In genomic region chr20:51767867-51768758, GRCh38 we compare ENCODE assay signal across 8 cellular contexts. TPM values are rescaled to one million over a fixed set of nuclear protein-coding genes. Genes with fewer than 3 reads are reported as not detected.
DNase-seq lines count a peak whose midpoint lies in the region; ATAC-seq, FAIRE-seq and TF ChIP-seq lines count a peak whose summit lies in the region.

A gene with protein sequence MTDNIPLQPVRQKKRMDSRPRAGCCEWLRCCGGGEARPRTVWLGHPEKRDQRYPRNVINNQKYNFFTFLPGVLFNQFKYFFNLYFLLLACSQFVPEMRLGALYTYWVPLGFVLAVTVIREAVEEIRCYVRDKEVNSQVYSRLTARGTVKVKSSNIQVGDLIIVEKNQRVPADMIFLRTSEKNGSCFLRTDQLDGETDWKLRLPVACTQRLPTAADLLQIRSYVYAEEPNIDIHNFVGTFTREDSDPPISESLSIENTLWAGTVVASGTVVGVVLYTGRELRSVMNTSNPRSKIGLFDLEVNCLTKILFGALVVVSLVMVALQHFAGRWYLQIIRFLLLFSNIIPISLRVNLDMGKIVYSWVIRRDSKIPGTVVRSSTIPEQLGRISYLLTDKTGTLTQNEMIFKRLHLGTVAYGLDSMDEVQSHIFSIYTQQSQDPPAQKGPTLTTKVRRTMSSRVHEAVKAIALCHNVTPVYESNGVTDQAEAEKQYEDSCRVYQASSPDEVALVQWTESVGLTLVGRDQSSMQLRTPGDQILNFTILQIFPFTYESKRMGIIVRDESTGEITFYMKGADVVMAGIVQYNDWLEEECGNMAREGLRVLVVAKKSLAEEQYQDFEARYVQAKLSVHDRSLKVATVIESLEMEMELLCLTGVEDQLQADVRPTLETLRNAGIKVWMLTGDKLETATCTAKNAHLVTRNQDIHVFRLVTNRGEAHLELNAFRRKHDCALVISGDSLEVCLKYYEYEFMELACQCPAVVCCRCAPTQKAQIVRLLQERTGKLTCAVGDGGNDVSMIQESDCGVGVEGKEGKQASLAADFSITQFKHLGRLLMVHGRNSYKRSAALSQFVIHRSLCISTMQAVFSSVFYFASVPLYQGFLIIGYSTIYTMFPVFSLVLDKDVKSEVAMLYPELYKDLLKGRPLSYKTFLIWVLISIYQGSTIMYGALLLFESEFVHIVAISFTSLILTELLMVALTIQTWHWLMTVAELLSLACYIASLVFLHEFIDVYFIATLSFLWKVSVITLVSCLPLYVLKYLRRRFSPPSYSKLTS (minus strand): TSS chr20:51768390. CDS start chr20:51768369, 21 bp downstream.

- H3K14ac ChIP-seq in trophoblast cell (ENCODE audit: low read length): peak within 1 kb of the TSS; percentile 21

- H3K23ac ChIP-seq in trophoblast cell (ENCODE audit: low read length): peak within 1 kb of the TSS; percentile 19

- peak within 1 kb of the TSS; percentile 78 for H3K4me2 ChIP-seq in trophoblast cell (ENCODE audit: low read length)

- H3K27me3 ChIP-seq in trophoblast cell (ENCODE audit: insufficient read depth, low read length): peaks cover 2% of the 10 kb centered on the region

- H3K79me2 ChIP-seq in trophoblast cell (ENCODE audit: control insufficient read depth, insufficient read depth, low read length, poor library complexity): no peaks in the 10 kb centered on the region

- peak within 1 kb of the TSS; percentile 55 for H4K91ac ChIP-seq in trophoblast cell (ENCODE audit: low read depth, low read length)

- DNase-seq in A172 (ENCODE audit: low spot score) (no peak), H54 (ENCODE audit: insufficient read length, low spot score) (peak; percentile 49), left ventricle myocardium superior (peak; percentile 65), trophoblast cell (peak; percentile 12 to 48), NCI-H2081 treated with DMSO at 0.1 percent for 48 hours (lab: John Stamatoyannopoulos, UW) (no peak), NCI-H1694 (lab: John Stamatoyannopoulos, UW) (no peak)

- TF ChIP-seq POLR2A in H54 (IDR thresholded peaks at IDR 0.05; ENCODE audit: low read depth, low read length): 0 out of 2 replicates have a peak, but pooled peaks have one; percentile 16

- H2AFZ ChIP-seq in trophoblast cell (ENCODE audit: insufficient read depth, low read length, poor library complexity): peak within 1 kb of the TSS; percentile 26

- H2BK5ac ChIP-seq in trophoblast cell (ENCODE audit: low read depth, low read length, poor library complexity): no peak within 1 kb of the TSS

- peak within 1 kb of the TSS; percentile 51 for H4K12ac ChIP-seq in trophoblast cell (ENCODE audit: low read depth, low read length)

- no peak for FAIRE-seq in H54 (lab: Jason Lieb, UNC)

- intact Hi-C loops in left ventricle myocardium superior (cut with micrococcal nuclease): loop anchor here (5.0 kb wide), 1 partner anchor 131 kb away; no protein-coding TSS in a partner anchor

- peaks cover 3% of the 10 kb centered on the region in 2 experiments for H3K4me1 ChIP-seq in trophoblast cell (ENCODE audit: control insufficient read depth in 1 of 2, insufficient read depth in 2 of 2, low read length in 2 of 2)

- ATAC-seq in left ventricle myocardium superior: peak; percentile 74
- ATAC-seq in HG03139 (IDR thresholded peaks at IDR 0.05; ENCODE audit: unreplicated experiment): no peak

- H3K79me1 ChIP-seq in trophoblast cell (ENCODE audit: low read length): peaks cover 4% of the 10 kb centered on the region

- H3K9me3 ChIP-seq in trophoblast cell (ENCODE audit: insufficient read depth, low read depth, low read length): peaks cover 2% of the 10 kb centered on the region

- peak within 1 kb of the TSS; percentile 81 for H3K4me3 ChIP-seq in trophoblast cell (ENCODE audit: low read depth, low read length)

- H3K4ac ChIP-seq in trophoblast cell (ENCODE audit: low read depth, low read length): no peak within 1 kb of the TSS

- no peak within 1 kb of the TSS for H2AK5ac ChIP-seq in trophoblast cell (ENCODE audit: low read length)

- peak within 1 kb of the TSS; percentile 3 for H4K8ac ChIP-seq in trophoblast cell (ENCODE audit: low read depth, low read length)

- H3K18ac ChIP-seq in trophoblast cell (ENCODE audit: low read length): peak within 1 kb of the TSS; percentile 22

- peak within 1 kb of the TSS; percentile 4 for H2BK120ac ChIP-seq in trophoblast cell (ENCODE audit: insufficient read depth, low read length, poor library complexity)

- H3K9ac ChIP-seq in trophoblast cell (ENCODE audit: low read length): no peak within 1 kb of the TSS

- H3K27ac ChIP-seq in angular gyrus (ENCODE audit: low read depth, low read length) (peak within 1 kb of the TSS; percentile 85), trophoblast cell (ENCODE audit: low read depth, low read length) (no peak within 1 kb of the TSS)

- peaks cover 0 to 2% of the 10 kb centered on the region in 2 experiments for H3K36me3 ChIP-seq in trophoblast cell (ENCODE audit: control insufficient read depth in 1 of 2, insufficient read depth in 2 of 2, low read length in 2 of 2)

- no peak within 1 kb of the TSS for H2BK12ac ChIP-seq in trophoblast cell (ENCODE audit: low read length)

- WGBS in trophoblast cell (ENCODE audit: extremely low coverage, insufficient coverage, insufficient read length): no CpG with 5 or more reads among the region's 131 CpGs

RNA-seq across cellular contexts. Expression of the gene that starts here (rescaled TPM):
- 16.3 and 19.5 TPM in 2 replicates for total RNA-seq in A172 (2014; rRNA removed; shearing (Covaris generic))
- total RNA-seq in left ventricle myocardium superior: 21.2 TPM
- 5.1 TPM in 2 replicates for polyA plus RNA-seq in trophoblast cell (2013)

Comparison
In these comparisons a context has a peak if more than half of its experiments do, and no peak if none do; other contexts are left out.
1. DNase-seq: peak in H54 (single experiment), left ventricle myocardium superior (single experiment) and trophoblast cell (2 of 2); none in A172 (single experiment), NCI-H2081 treated with DMSO at 0.1 percent for 48 hours (single experiment) and NCI-H1694 (single experiment).